In the genomic region with DNA sequence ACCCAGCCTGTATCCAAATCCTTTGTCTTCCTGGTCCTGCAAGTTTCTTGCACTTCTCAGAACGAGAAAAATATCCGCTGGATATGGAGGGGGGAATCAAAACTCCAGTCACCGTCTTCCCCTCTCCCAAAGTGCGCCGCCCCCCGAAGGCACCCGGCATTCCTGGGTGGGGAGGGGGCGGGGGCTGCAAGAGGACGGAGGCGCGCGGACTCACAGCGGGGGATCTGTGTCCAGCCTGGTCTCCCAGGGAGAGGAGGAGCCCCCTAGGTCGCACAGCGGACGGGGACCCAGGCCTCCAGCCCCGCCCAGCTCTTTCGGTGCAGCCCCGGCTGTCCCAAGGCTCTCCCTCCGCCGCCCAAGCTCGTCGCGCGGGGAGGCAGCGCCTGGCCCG, we compare ENCODE assay signal across 8 cellular contexts. TPM values are rescaled to one million over a fixed set of nuclear protein-coding genes. Genes with fewer than 3 reads are reported as not detected.
DNase-seq lines count a peak whose midpoint lies in the region; ATAC-seq and TF ChIP-seq lines count a peak whose summit lies in the region.

No MANE protein-coding gene starts in this region.

- H3K27me3 ChIP-seq in A673 (replicated peaks; ENCODE audit: insufficient read depth, low read depth, low read length, poor library complexity) (peaks cover 69% of the 10 kb centered on the region), HL-60 (ENCODE audit: insufficient read depth, poor library complexity, severe bottlenecking) (peaks cover 52% of the 10 kb centered on the region), muscle layer of colon (ENCODE audit: control insufficient read depth in 1 of 2, insufficient read depth in 2 of 2, low read length in 2 of 2) (peaks cover 26 to 48% of the 10 kb centered on the region in 2 donors)

- POLR2A ChIA-PET in A673 (lab: Charles Lee; ENCODE audit: low non-redundant PET) (interaction anchor here (0.6 kb wide), 1 partner anchor 14 kb away, joined by 4 read pairs; no protein-coding TSS in a partner anchor), MCF 10A (lab: Yijun Ruan, JAX) (interaction anchor here (1.3 to 2.6 kb wide), 3 partner anchors 26 to 109 kb away, joined by 3 to 11 read pairs (median 5); no protein-coding TSS in a partner anchor)

- no peaks in the 10 kb centered on the region for H3K4me1 Mint-ChIP-seq in MCF 10A (ENCODE audit: insufficient read depth, unreplicated experiment)

- BruUV-seq in A673 (replicated peaks; lab: Mats Ljungman, UMichigan) (no TSS peak), MCF 10A (replicated peaks; lab: Mats Ljungman, UMichigan) (no TSS peak)

- H3K9me3 ChIP-seq in A673 (ENCODE audit: low read depth, low read length, poor library complexity, severe bottlenecking) (no peaks in the 10 kb centered on the region), muscle layer of colon (ENCODE audit: low read length) (no peaks in the 10 kb centered on the region)

- no peaks in the 10 kb centered on the region for H3K36me3 Mint-ChIP-seq in MCF 10A (ENCODE audit: insufficient read depth, unreplicated experiment)

- DNase-seq in A673 (ENCODE audit: low spot score), result peak; percentile 18
- DNase-seq in HL-60 (ENCODE audit: low read depth in 1 of 2, low spot score in 1 of 2), result no peak
- DNase-seq in MCF 10A (ENCODE audit: unreplicated experiment), result no peak
- DNase-seq in NCI-H1694 treated with DMSO at 0.1 percent for 48 hours (lab: John Stamatoyannopoulos, UW), result no peak
- DNase-seq in NCI-H2196 treated with DMSO at 0.1 percent for 48 hours (lab: John Stamatoyannopoulos, UW; ENCODE audit: unreplicated experiment), result no peak
- DNase-seq in HPDE6-E6E7 (ENCODE audit: extremely low spot score), result no peak

- no peak overlapping the region for H3K9ac ChIP-seq in muscle layer of colon (ENCODE audit: low read length)

- CTCF ChIA-PET in A673 (lab: Charles Lee), result interaction anchor here (0.5 to 3.4 kb wide), 11 partner anchors 9 to 472 kb away, joined by 3 to 40 read pairs (median 5); no protein-coding TSS in a partner anchor
- CTCF ChIA-PET in MCF 10A (lab: Yijun Ruan, JAX), result interaction anchor here (0.6 to 14.1 kb wide), 34 partner anchors 11 to 641 kb away, joined by 3 to 271 read pairs (median 5); partner anchors contain the start of genes GVQW3 and THAP12

- intact Hi-C loops in A673 (cut with micrococcal nuclease; ENCODE audit: unreplicated experiment), result loop anchor here (2.0 to 5.0 kb wide), 3 partner anchors 26 to 311 kb away; no protein-coding TSS in a partner anchor
- intact Hi-C loops in MCF 10A (cut with micrococcal nuclease), result loop anchor here (2.0 kb wide), 1 partner anchor 304 kb away; no protein-coding TSS in a partner anchor

- no peak for TF ChIP-seq CTCF in A673 (conservative IDR thresholded peaks at IDR 0.05; ENCODE audit: low read depth, low read length)
- no peak for TF ChIP-seq CTCF in HL-60 (IDR thresholded peaks at IDR 0.05; ENCODE audit: insufficient read depth, low read length)
- TF ChIP-seq CTCF in MCF 10A (IDR thresholded peaks at IDR 0.05; ENCODE audit: unreplicated experiment), result no peak

- H3K27ac Mint-ChIP-seq in MCF 10A (ENCODE audit: low read depth, unreplicated experiment), result no peak overlapping the region

- H3K36me3 ChIP-seq in A673 (ENCODE audit: insufficient read depth, low read length, poor library complexity, severe bottlenecking) (no peaks in the 10 kb centered on the region), muscle layer of colon (ENCODE audit: insufficient read depth, low read length) (no peaks in the 10 kb centered on the region)

- no peak overlapping the region for H3K27ac ChIP-seq in A673 (ENCODE audit: low read depth, low read length, poor library complexity, severe bottlenecking)
- no peak overlapping the region for H3K27ac ChIP-seq in HL-60 (replicated peaks)
- no peak overlapping the region for H3K27ac ChIP-seq in muscle layer of colon (ENCODE audit: low read depth, low read length)

- H3K27me3 Mint-ChIP-seq in MCF 10A (ENCODE audit: insufficient read depth, unreplicated experiment), result no peaks in the 10 kb centered on the region

- ATAC-seq in HG02588 (IDR thresholded peaks at IDR 0.05; ENCODE audit: unreplicated experiment), result no peak

- H3K4me3 ChIP-seq in A673 (ENCODE audit: low read depth, low read length, poor library complexity, severe bottlenecking), result peak overlapping the region; percentile 56
- H3K4me3 ChIP-seq in HL-60 (replicated peaks; ENCODE audit: insufficient read depth, low read length), result peak overlapping the region; percentile 46
- H3K4me3 ChIP-seq in muscle layer of colon (ENCODE audit: low read depth in 1 of 2, low read length in 2 of 2), result peak overlapping the region; percentile 68 to 81

- peaks cover 34% of the 10 kb centered on the region for H3K4me1 ChIP-seq in A673 (ENCODE audit: insufficient read depth, low read length, poor library complexity, severe bottlenecking)
- H3K4me1 ChIP-seq in muscle layer of colon (ENCODE audit: insufficient read depth, low read length), result peaks cover 26% of the 10 kb centered on the region

- H3K9me3 Mint-ChIP-seq in MCF 10A (ENCODE audit: unreplicated experiment), result no peaks in the 10 kb centered on the region

- peak overlapping the region; percentile 68 for H3K4me3 Mint-ChIP-seq in MCF 10A (ENCODE audit: unreplicated experiment)

RNA-seq across cellular contexts. Expression of gene WNT11, which starts 2.1 kb away (rescaled TPM):
- 0.94 and 1.2 TPM in 2 replicates for total RNA-seq in A673 (2021)
- total RNA-seq in MCF 10A (2022), result not detected in 2 replicates
